In the genomic region with DNA sequence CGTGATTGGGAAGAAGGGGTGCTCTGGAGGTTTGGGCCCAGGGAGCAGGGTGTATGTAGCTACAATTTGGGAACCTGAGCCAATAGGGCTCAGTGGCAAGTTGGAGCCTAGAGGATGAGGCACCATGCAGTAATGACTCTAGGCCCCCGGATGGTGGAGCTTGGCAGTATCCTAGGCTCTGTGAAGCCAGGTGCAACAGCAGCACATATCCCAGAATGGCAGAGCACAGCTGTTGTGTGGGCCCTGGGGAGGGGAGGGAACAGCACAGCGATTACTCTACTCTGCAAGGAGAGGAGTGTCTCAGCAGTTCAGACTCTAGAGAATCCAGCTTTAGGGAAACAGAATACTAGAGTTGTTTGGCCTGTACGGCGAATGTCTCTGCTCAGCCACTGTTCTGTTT, we compare ENCODE assay signal across 1 cellular context.
TF ChIP-seq lines count a peak whose summit lies in the region.

No MANE protein-coding gene starts in this region.

TF ChIP-seq in WTC11, 78 proteins besides CTCF, POLR2A, EP300 and RAD21 (continued from another document):
- TF ChIP-seq, protein P1, sequence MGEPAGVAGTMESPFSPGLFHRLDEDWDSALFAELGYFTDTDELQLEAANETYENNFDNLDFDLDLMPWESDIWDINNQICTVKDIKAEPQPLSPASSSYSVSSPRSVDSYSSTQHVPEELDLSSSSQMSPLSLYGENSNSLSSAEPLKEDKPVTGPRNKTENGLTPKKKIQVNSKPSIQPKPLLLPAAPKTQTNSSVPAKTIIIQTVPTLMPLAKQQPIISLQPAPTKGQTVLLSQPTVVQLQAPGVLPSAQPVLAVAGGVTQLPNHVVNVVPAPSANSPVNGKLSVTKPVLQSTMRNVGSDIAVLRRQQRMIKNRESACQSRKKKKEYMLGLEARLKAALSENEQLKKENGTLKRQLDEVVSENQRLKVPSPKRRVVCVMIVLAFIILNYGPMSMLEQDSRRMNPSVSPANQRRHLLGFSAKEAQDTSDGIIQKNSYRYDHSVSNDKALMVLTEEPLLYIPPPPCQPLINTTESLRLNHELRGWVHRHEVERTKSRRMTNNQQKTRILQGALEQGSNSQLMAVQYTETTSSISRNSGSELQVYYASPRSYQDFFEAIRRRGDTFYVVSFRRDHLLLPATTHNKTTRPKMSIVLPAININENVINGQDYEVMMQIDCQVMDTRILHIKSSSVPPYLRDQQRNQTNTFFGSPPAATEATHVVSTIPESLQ (CRISPR knock-in tag; IDR thresholded peaks at IDR 0.05): no peak
- TF ChIP-seq, protein P2, sequence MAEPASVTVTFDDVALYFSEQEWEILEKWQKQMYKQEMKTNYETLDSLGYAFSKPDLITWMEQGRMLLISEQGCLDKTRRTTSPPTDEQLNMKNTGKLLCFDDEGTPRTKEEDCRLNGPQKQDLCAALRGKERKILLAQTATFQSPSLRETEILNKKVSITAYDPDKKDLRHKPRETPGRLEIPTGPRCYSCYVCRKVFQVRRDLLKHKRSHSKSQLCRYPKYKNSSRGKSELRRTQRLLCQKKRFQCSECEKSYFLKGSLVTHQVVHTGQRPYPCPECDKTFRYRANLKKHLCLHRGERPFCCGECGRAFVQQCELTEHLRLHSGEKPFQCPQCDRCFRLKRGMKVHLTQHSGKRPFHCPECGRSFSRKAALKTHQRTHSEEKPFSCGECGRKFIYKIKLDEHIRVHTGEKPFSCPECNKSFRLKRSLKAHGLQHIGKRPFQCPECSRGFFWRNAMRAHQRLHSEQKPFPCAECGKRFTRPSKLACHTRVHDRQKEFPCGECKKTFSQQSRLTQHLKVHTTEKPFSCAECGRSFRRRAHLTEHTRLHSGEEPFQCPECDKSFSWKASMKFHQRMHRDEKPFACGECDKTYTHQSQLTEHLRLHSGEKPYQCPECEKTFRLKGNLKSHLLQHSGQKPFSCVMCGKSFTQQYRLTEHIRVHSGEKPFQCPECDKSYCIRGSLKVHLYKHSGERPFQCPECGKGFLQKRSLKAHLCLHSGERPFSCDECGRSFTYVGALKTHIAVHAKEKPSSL (CRISPR knock-in tag; conservative IDR thresholded peaks at IDR 0.05): no peak
- TF ChIP-seq, protein P3, sequence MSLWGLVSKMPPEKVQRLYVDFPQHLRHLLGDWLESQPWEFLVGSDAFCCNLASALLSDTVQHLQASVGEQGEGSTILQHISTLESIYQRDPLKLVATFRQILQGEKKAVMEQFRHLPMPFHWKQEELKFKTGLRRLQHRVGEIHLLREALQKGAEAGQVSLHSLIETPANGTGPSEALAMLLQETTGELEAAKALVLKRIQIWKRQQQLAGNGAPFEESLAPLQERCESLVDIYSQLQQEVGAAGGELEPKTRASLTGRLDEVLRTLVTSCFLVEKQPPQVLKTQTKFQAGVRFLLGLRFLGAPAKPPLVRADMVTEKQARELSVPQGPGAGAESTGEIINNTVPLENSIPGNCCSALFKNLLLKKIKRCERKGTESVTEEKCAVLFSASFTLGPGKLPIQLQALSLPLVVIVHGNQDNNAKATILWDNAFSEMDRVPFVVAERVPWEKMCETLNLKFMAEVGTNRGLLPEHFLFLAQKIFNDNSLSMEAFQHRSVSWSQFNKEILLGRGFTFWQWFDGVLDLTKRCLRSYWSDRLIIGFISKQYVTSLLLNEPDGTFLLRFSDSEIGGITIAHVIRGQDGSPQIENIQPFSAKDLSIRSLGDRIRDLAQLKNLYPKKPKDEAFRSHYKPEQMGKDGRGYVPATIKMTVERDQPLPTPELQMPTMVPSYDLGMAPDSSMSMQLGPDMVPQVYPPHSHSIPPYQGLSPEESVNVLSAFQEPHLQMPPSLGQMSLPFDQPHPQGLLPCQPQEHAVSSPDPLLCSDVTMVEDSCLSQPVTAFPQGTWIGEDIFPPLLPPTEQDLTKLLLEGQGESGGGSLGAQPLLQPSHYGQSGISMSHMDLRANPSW (CRISPR knock-in tag; conservative IDR thresholded peaks at IDR 0.05; ENCODE audit: low read depth): no peak
- TF ChIP-seq, protein P4, sequence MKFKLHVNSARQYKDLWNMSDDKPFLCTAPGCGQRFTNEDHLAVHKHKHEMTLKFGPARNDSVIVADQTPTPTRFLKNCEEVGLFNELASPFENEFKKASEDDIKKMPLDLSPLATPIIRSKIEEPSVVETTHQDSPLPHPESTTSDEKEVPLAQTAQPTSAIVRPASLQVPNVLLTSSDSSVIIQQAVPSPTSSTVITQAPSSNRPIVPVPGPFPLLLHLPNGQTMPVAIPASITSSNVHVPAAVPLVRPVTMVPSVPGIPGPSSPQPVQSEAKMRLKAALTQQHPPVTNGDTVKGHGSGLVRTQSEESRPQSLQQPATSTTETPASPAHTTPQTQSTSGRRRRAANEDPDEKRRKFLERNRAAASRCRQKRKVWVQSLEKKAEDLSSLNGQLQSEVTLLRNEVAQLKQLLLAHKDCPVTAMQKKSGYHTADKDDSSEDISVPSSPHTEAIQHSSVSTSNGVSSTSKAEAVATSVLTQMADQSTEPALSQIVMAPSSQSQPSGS (CRISPR knock-in tag; IDR thresholded peaks at IDR 0.05; ENCODE audit: borderline replicate concordance, low read depth): no peak
- TF ChIP-seq KAT7 (CRISPR knock-in tag; IDR thresholded peaks at IDR 0.05; ENCODE audit: borderline replicate concordance) (no peak), MYBL2 (CRISPR knock-in tag; IDR thresholded peaks at IDR 0.05) (no peak), JAZF1 (CRISPR knock-in tag; IDR thresholded peaks at IDR 0.05) (no peak)
